19 cellular contexts compared by ENCODE assay signal in genomic region chr15:78574944-78575343, GRCh38. TPM values are rescaled to one million over a fixed set of nuclear protein-coding genes. Genes with fewer than 3 reads are reported as not detected.
A peak's percentile ranks its signal among the peaks of the same experiment; 100 is the strongest.
DNase-seq lines count a peak whose midpoint lies in the region; ATAC-seq, FAIRE-seq and TF ChIP-seq lines count a peak whose summit lies in the region.
"Had no signal": no experiment of that assay in that cellular context is flagged by ENCODE, and none has a peak within 500 bp of the region (broad histone marks: within the 10 kb centered on the region; RNA-seq: fewer than 3 reads in every experiment).

No MANE protein-coding gene starts in this region.

- SMC1A ChIA-PET in GM12878 (lab: Charles Lee; ENCODE audit: uncharacterized antibody, unreplicated experiment): interaction anchor here (1.8 kb wide), 1 partner anchor 9 kb away, joined by 10 read pairs; the partner anchor contains the start of gene CHRNA5

- DNase-seq in GM12891 (ENCODE audit: insufficient read length, low spot score): no peak
- DNase-seq in GM12878 (ENCODE audit: low read depth, low spot score): no peak
- DNase-seq in endodermal cell: no peak
- DNase-seq: ACHN; AML-193; BE2C; C1 segment of cervical spinal cord; CD4-positive, alpha-beta memory T cell; COR-L47; DMS153; DND-41; GM23248; H7; HCEC 1CT had no signal

- RAD21 ChIA-PET in GM12878 (lab: Charles Lee; ENCODE audit: unreplicated experiment): interaction anchor here (1.3 kb wide), 1 partner anchor 10 kb away, joined by 3 read pairs; the partner anchor contains the start of gene CHRNA5

- H4K20me1 ChIP-seq in BLaER1 treated with 17β-estradiol and CSF1 and Interleukin-3, amounts not matched to agents 10 nM and 100 nM: peaks cover 0 to 10% (median 0%) of the 10 kb centered on the region in 11 experiments; a peak in 4 of 22 replicates
- H4K20me1 ChIP-seq in GM12878 (ENCODE audit: control insufficient read depth, insufficient read depth): no peaks in the 10 kb centered on the region

- TF ChIP-seq POLR2A in GM12891 (IDR thresholded peaks at IDR 0.05; ENCODE audit: low read depth, low read length): no peak
- no peak for TF ChIP-seq POLR2A in GM12878 (IDR thresholded peaks at IDR 0.05; ENCODE audit: low read depth, low read length)

- H3K4me3 Mint-ChIP-seq in endodermal cell: no peak overlapping the region
- H3K4me3 Mint-ChIP-seq: CD4-positive, alpha-beta memory T cell had no signal

- no peaks in the 10 kb centered on the region for H3K9me3 Mint-ChIP-seq in endodermal cell
- H3K9me3 Mint-ChIP-seq: CD4-positive, alpha-beta memory T cell had no signal

- H3K27me3 ChIP-seq in BLaER1 treated with 17β-estradiol and CSF1 and Interleukin-3, amounts not matched to agents 10 nM and 100 nM: no peaks in the 10 kb centered on the region
- no peaks in the 10 kb centered on the region for H3K27me3 ChIP-seq in GM12878 (replicated peaks in 1 of 2; ENCODE audit: control insufficient read depth in 2 of 2, insufficient read depth in 2 of 2, low read length in 1 of 2)
- H3K27me3 ChIP-seq in endodermal cell (ENCODE audit: control insufficient read depth, insufficient read depth, low read length, poor library complexity, severe bottlenecking): no peaks in the 10 kb centered on the region
- H3K27me3 ChIP-seq: BE2C had no signal

- no peak overlapping the region for H3K27ac ChIP-seq in BLaER1 treated with 17β-estradiol and CSF1 and Interleukin-3, amounts not matched to agents 10 nM and 100 nM
- H3K27ac ChIP-seq in GM12878 (ENCODE audit: control insufficient read depth, insufficient read depth): no peak overlapping the region
- H3K27ac ChIP-seq in endodermal cell (ENCODE audit: low read depth, low read length): no peak overlapping the region
- H3K27ac ChIP-seq: GM23248 had no signal

- H3K27me3 Mint-ChIP-seq in endodermal cell (ENCODE audit: insufficient read depth): no peaks in the 10 kb centered on the region

- CTCF ChIA-PET in GM12878 (lab: Yijun Ruan, JAX): no interaction called here

- H3K4me3 ChIP-seq in BLaER1 treated with 17β-estradiol and CSF1 and Interleukin-3, amounts not matched to agents 10 nM and 100 nM: no peak overlapping the region
- H3K4me3 ChIP-seq in GM12878: no peak overlapping the region
- H3K4me3 ChIP-seq in endodermal cell (ENCODE audit: low read length): no peak overlapping the region
- H3K4me3 ChIP-seq: GM23248 had no signal

- in situ Hi-C loops in GM12878 (cut with MboI): no loop called here

- WGBS in GM12878 (ENCODE audit: insufficient coverage, insufficient replicate concordance, low lambda C conversion rate, missing lambda C conversion rate): no CpG with 5 or more reads among the region's 1 CpG
- WGBS in endodermal cell (ENCODE audit: insufficient coverage in 1 of 2, insufficient read length in 1 of 2), 2 experiments: 89 to 100% methylated on average over 1 of the region's 1 CpG

- ATAC-seq in GM12878 (peak; percentile 52), HG02610 (IDR thresholded peaks at IDR 0.05; ENCODE audit: unreplicated experiment) (no peak), HG03196 (IDR thresholded peaks at IDR 0.05; ENCODE audit: unreplicated experiment) (no peak)

- H3K4me1 Mint-ChIP-seq in endodermal cell: no peaks in the 10 kb centered on the region
- H3K4me1 Mint-ChIP-seq: CD4-positive, alpha-beta memory T cell had no signal

- H3K36me3 Mint-ChIP-seq in endodermal cell (ENCODE audit: low read depth): no peaks in the 10 kb centered on the region
- H3K36me3 Mint-ChIP-seq: CD4-positive, alpha-beta memory T cell had no signal

- no peak overlapping the region for H3K27ac Mint-ChIP-seq in endodermal cell
- H3K27ac Mint-ChIP-seq: CD4-positive, alpha-beta memory T cell had no signal

- H3K9ac ChIP-seq in BLaER1 treated with 17β-estradiol and CSF1 and Interleukin-3, amounts not matched to agents 10 nM and 100 nM: no peak overlapping the region
- no peak overlapping the region for H3K9ac ChIP-seq in GM12878 (ENCODE audit: control insufficient read depth, insufficient read depth, low read length)
- H3K9ac ChIP-seq in endodermal cell (ENCODE audit: extremely low read depth, low read length, poor library complexity, severe bottlenecking): no peak overlapping the region
- H3K9ac ChIP-seq: GM23248 had no signal

- FAIRE-seq in GM12891 (lab: Jason Lieb, UNC) (no peak), GM12878 (lab: Jason Lieb, UNC) (no peak)
- FAIRE-seq: G401.6, H1 had no signal

- TF ChIP-seq RAD21 in GM12878 (IDR thresholded peaks at IDR 0.05; ENCODE audit: insufficient read depth, low read depth, low read length): no peak

- H3K4me2 ChIP-seq in BLaER1 treated with 17β-estradiol and CSF1 and Interleukin-3, amounts not matched to agents 10 nM and 100 nM: peak overlapping the region in 8 of 11 experiments; percentile 3 to 46 (median 20); a peak in 7 of 22 replicates
- peak overlapping the region; percentile 38; the same call in 1 of the 2 replicates for H3K4me2 ChIP-seq in GM12878 (ENCODE audit: control insufficient read depth, insufficient read depth)

- BruUV-seq in GM12878 (replicated peaks; lab: Mats Ljungman, UMichigan): no TSS peak

- H2AFZ ChIP-seq in GM12878 (ENCODE audit: control insufficient read depth, low read depth, low read length): no peak overlapping the region
- H2AFZ ChIP-seq: GM23248 had no signal

- peaks cover 2% of the 10 kb centered on the region; the same call in 1 of the 2 replicates for H3K79me2 ChIP-seq in GM12878 (ENCODE audit: control insufficient read depth, insufficient read depth, low read length)

- TF ChIP-seq EP300 in GM12878 (IDR thresholded peaks at IDR 0.05; ENCODE audit: borderline replicate concordance in 1 of 2, control insufficient read depth in 1 of 2, low read depth in 2 of 2, low read length in 2 of 2): no peak

- peaks cover 0 to 11% (median 5%) of the 10 kb centered on the region in 10 experiments; a peak in 14 of 20 replicates for H3K4me1 ChIP-seq in BLaER1 treated with 17β-estradiol and CSF1 and Interleukin-3, amounts not matched to agents 10 nM and 100 nM
- H3K4me1 ChIP-seq in GM12878 (ENCODE audit: control insufficient read depth, insufficient read depth, low read length) (no peaks in the 10 kb centered on the region), endodermal cell (ENCODE audit: control insufficient read depth, insufficient read depth, low read length) (no peaks in the 10 kb centered on the region)
- H3K4me1 ChIP-seq: BE2C had no signal

- intact Hi-C loops in GM12878 (cut with micrococcal nuclease; ENCODE audit: unreplicated experiment): no loop called here

- no peaks in the 10 kb centered on the region for H3K9me3 ChIP-seq in BLaER1 treated with 17β-estradiol and CSF1 and Interleukin-3, amounts not matched to agents 10 nM and 100 nM (replicated peaks in 1 of 11)
- H3K9me3 ChIP-seq in GM12878 (replicated peaks; ENCODE audit: control insufficient read depth, insufficient read depth, low read length) (no peaks in the 10 kb centered on the region), endodermal cell (ENCODE audit: control insufficient read depth, low read length) (no peaks in the 10 kb centered on the region)
- H3K9me3 ChIP-seq: BE2C had no signal

- H3K36me3 ChIP-seq in BLaER1 treated with 17β-estradiol and CSF1 and Interleukin-3, amounts not matched to agents 10 nM and 100 nM: peaks cover 0 to 3% (median 0%) of the 10 kb centered on the region in 11 experiments; a peak in 1 of 22 replicates
- no peaks in the 10 kb centered on the region for H3K36me3 ChIP-seq in GM12878 (ENCODE audit: control insufficient read depth in 2 of 2, insufficient read depth in 2 of 2, low read length in 1 of 2)
- no peaks in the 10 kb centered on the region for H3K36me3 ChIP-seq in endodermal cell (ENCODE audit: control insufficient read depth, insufficient read depth, low read length)
- H3K36me3 ChIP-seq: BE2C had no signal

- no peak for TF ChIP-seq CTCF in GM12878 (IDR thresholded peaks at IDR 0.05 in 2 of 3, conservative IDR thresholded peaks at IDR 0.05 in 1 of 3; ENCODE audit: control insufficient read depth in 2 of 3, extremely low read depth in 1 of 3, insufficient read depth in 1 of 3, low read depth in 3 of 3, low read length in 3 of 3)
- no peak for TF ChIP-seq CTCF in endodermal cell (conservative IDR thresholded peaks at IDR 0.05)

- POLR2A ChIA-PET in GM12878 (lab: Charles Lee): interaction anchor here (0.6 to 1.1 kb wide), 3 partner anchors 9 to 360 kb away, joined by 3 read pairs; partner anchors contain the start of gene CHRNA5

RNA-seq across cellular contexts. Expression of gene CHRNA5, which starts 9.6 kb away (rescaled TPM):
- polyA plus RNA-seq in GM12891 (2012; ENCODE audit: low read depth, missing spikeins): 1.5 TPM
- total RNA-seq in GM12878 (2013; cell fraction: nucleolus; rRNA removed): 12.1 and 12.5 TPM in 2 replicates
- total RNA-seq in GM12878 (2014; rRNA removed) (9.6 and 14.7 TPM in 2 replicates), GM12878 (2014; rRNA removed; fragmentation: Illumina TruSeq; extraction: Trizol) (14.7 and 16.4 TPM in 2 replicates), GM12878 (2021) (14.3 and 14.8 TPM in 2 replicates), endodermal cell (10 to 100 TPM; 16.4 to 23.0 TPM)
- polyA plus RNA-seq in GM12878 (2011; ENCODE audit: low read depth): 4.6 TPM
- polyA plus RNA-seq in GM12878 (2011; rRNA removed) (16.4 and 25.1 TPM in 2 replicates), GM12878 (2014; fragmentation: Illumina TruSeq; extraction: Trizol) (15.1 and 20.1 TPM in 2 replicates), GM12878 (2014; fragmentation: Nextera tagmentation; extraction: Ambion mirVana) (1 to 10 TPM; 2.6 to 6.1 TPM), GM12878 (2014; rRNA removed) (8.4 and 10.6 TPM in 2 replicates), GM12878 (2016; fragmentation: Nextera tagmentation; extraction: Ambion mirVana) (10 to 100 TPM in 1 of 2 experiments, under 1 TPM in 1; 0.74 to 21.4 TPM)
- 5.1 and 5.4 TPM in 2 replicates for polyA plus RNA-seq in GM12878 (2011; cell fraction: cytosol; rRNA removed)
- 2.7 and 4.5 TPM in 2 replicates for polyA plus RNA-seq in GM12878 (2011; cell fraction: nucleus; rRNA removed)
- polyA plus RNA-seq in GM12878 (2012): 6.5 TPM in 2 replicates
- 4.4 and 11.6 TPM in 2 replicates for polyA minus RNA-seq in GM12878 (2011; rRNA and poly(A)+ RNA removed)
- polyA minus RNA-seq in GM12878 (2011; cell fraction: cytosol; rRNA and poly(A)+ RNA removed): 0.94 and 4.8 TPM in 2 replicates
- 1.3 and 2.4 TPM in 2 replicates for polyA minus RNA-seq in GM12878 (2011; cell fraction: nucleus; rRNA and poly(A)+ RNA removed)
- polyA plus RNA-seq in endodermal cell (2013, experiment 1 of 2): 17.4 TPM
- 17.7 TPM for polyA plus RNA-seq in endodermal cell (2013, experiment 2 of 2)

RNA-seq across cellular contexts. Expression of gene PSMA4, which starts 34.7 kb away (rescaled TPM):
- 322 TPM for polyA plus RNA-seq in GM12891 (2012; ENCODE audit: low read depth, missing spikeins)
- total RNA-seq in GM12878 (2013; cell fraction: nucleolus; rRNA removed): 87.8 and 92.9 TPM in 2 replicates
- total RNA-seq in GM12878 (2014; rRNA removed): 210 and 266 TPM in 2 replicates
- 388 and 393 TPM in 2 replicates for total RNA-seq in GM12878 (2014; rRNA removed; fragmentation: Illumina TruSeq; extraction: Trizol)
- 264 and 268 TPM in 2 replicates for total RNA-seq in GM12878 (2021)
- 242 TPM for polyA plus RNA-seq in GM12878 (2011; ENCODE audit: low read depth)
- 560 and 713 TPM in 2 replicates for polyA plus RNA-seq in GM12878 (2011; rRNA removed)
- polyA plus RNA-seq in GM12878 (2011; cell fraction: cytosol; rRNA removed): 278 and 284 TPM in 2 replicates
- polyA plus RNA-seq in GM12878 (2011; cell fraction: nucleus; rRNA removed): 198 and 233 TPM in 2 replicates
- polyA plus RNA-seq in GM12878 (2012): 256 and 258 TPM in 2 replicates
- polyA plus RNA-seq in GM12878 (2014; fragmentation: Illumina TruSeq; extraction: Trizol): 562 and 695 TPM in 2 replicates
- 1,000 to 10,000 TPM; 1,117 to 1,221 TPM for polyA plus RNA-seq in GM12878 (2014; fragmentation: Nextera tagmentation; extraction: Ambion mirVana)
- 277 and 369 TPM in 2 replicates for polyA plus RNA-seq in GM12878 (2014; rRNA removed)
- polyA plus RNA-seq in GM12878 (2016; fragmentation: Nextera tagmentation; extraction: Ambion mirVana): 100 to 1,000 TPM; 533 to 563 TPM
- 130 and 177 TPM in 2 replicates for polyA minus RNA-seq in GM12878 (2011; rRNA and poly(A)+ RNA removed)
- polyA minus RNA-seq in GM12878 (2011; cell fraction: cytosol; rRNA and poly(A)+ RNA removed): 44.6 and 64.8 TPM in 2 replicates
- polyA minus RNA-seq in GM12878 (2011; cell fraction: nucleus; rRNA and poly(A)+ RNA removed): 46.9 and 61.7 TPM in 2 replicates
- total RNA-seq in endodermal cell: 100 to 1,000 TPM; 250 to 254 TPM
- polyA plus RNA-seq in endodermal cell (2013, experiment 1 of 2): 287 TPM
- 280 TPM for polyA plus RNA-seq in endodermal cell (2013, experiment 2 of 2)

RNA-seq across cellular contexts. Expression of gene CHRNA3, which starts 45.9 kb away (rescaled TPM):
- polyA plus RNA-seq in GM12891 (2012; ENCODE audit: low read depth, missing spikeins): 0.09 TPM
- total RNA-seq in GM12878 (2013; cell fraction: nucleolus; rRNA removed): not detected in 2 replicates
- total RNA-seq in GM12878 (2014; rRNA removed) (not detected in 2 replicates), GM12878 (2014; rRNA removed; fragmentation: Illumina TruSeq; extraction: Trizol) (not detected in 2 replicates), GM12878 (2021) (not detected in 2 replicates), endodermal cell (1 to 10 TPM; 1.6 to 3.7 TPM)
- polyA plus RNA-seq in GM12878 (2011; ENCODE audit: low read depth): not detected
- polyA plus RNA-seq in GM12878 (2011; rRNA removed) (not detected in 2 replicates), GM12878 (2014; fragmentation: Illumina TruSeq; extraction: Trizol) (not detected in 2 replicates), GM12878 (2014; fragmentation: Nextera tagmentation; extraction: Ambion mirVana) (under 1 TPM; 0.06 to 0.09 TPM), GM12878 (2014; rRNA removed) (not detected in 2 replicates), GM12878 (2016; fragmentation: Nextera tagmentation; extraction: Ambion mirVana) (under 1 TPM in 1 of 2 experiments, not detected in 1; 0.19 TPM)
- not detected in 2 replicates for polyA plus RNA-seq in GM12878 (2011; cell fraction: cytosol; rRNA removed)
- not detected in 2 replicates for polyA plus RNA-seq in GM12878 (2011; cell fraction: nucleus; rRNA removed)
- 0.32 and 0.62 TPM in 2 replicates for polyA plus RNA-seq in GM12878 (2012)
- not detected in 2 replicates for polyA minus RNA-seq in GM12878 (2011; rRNA and poly(A)+ RNA removed)
- polyA minus RNA-seq in GM12878 (2011; cell fraction: cytosol; rRNA and poly(A)+ RNA removed): not detected in 2 replicates
- polyA minus RNA-seq in GM12878 (2011; cell fraction: nucleus; rRNA and poly(A)+ RNA removed): not detected in 2 replicates
- 9.0 TPM for polyA plus RNA-seq in endodermal cell (2013, experiment 1 of 2)
- polyA plus RNA-seq in endodermal cell (2013, experiment 2 of 2): 8.4 TPM
- total RNA-seq: CD4-positive, alpha-beta memory T cell; GM23248 had no signal
- polyA plus RNA-seq: CD4-positive, alpha-beta memory T cell; GM23248 had no signal
